In genomic region chr11:118918686-118919280, GRCh38 we compare ENCODE assay signal across 8 cellular contexts. TPM values are rescaled to one million over a fixed set of nuclear protein-coding genes. Genes with fewer than 3 reads are reported as not detected.
A peak's percentile ranks its signal among the peaks of the same experiment; 100 is the strongest.
DNase-seq lines count a peak whose midpoint lies in the region; ATAC-seq, FAIRE-seq and TF ChIP-seq lines count a peak whose summit lies in the region.

No MANE protein-coding gene starts in this region.

- peak overlapping the region; percentile 94 for H3K4me2 ChIP-seq in HepG2 (ENCODE audit: low read depth, low read length)

- H3K4me3 ChIP-seq in HepG2 (replicated peaks in 1 of 3; ENCODE audit: insufficient read depth in 1 of 3, low read depth in 2 of 3, low read length in 3 of 3) (peak overlapping the region; percentile 39 to 97 (median 48); a peak in 5 of 6 replicates), upper lobe of right lung (peak overlapping the region; percentile 95)

- no peak for FAIRE-seq in HepG2 (lab: Jason Lieb, UNC)

- in situ Hi-C loops in HepG2 (cut with HindIII; ENCODE audit: extremely low pct_ligation_motif_present, low pct_unique_long_range_greater_than_20kb) = no loop called here

- no peak for TF ChIP-seq RAD21 in HepG2 (CRISPR knock-in tag; IDR thresholded peaks at IDR 0.05)

- peak overlapping the region; percentile 92 for H3K4me3 Mint-ChIP-seq in stimulated activated naive CD8-positive, alpha-beta T cell treated with anti-CD3 and anti-CD28 coated beads, Interleukin-15, Interleukin-2, amounts not matched to agents 100 ng/mL and 50 ng/mL, for 24 hours

- peak overlapping the region; percentile 99 for H3K27ac Mint-ChIP-seq in stimulated activated naive CD8-positive, alpha-beta T cell treated with anti-CD3 and anti-CD28 coated beads, Interleukin-15, Interleukin-2, amounts not matched to agents 100 ng/mL and 50 ng/mL, for 24 hours

- no peak for TF ChIP-seq POLR2A in HepG2 (IDR thresholded peaks at IDR 0.05; ENCODE audit: insufficient read depth in 1 of 2, low read depth in 2 of 2, low read length in 2 of 2)

- intact Hi-C loops in HepG2 (cut with micrococcal nuclease; ENCODE audit: unreplicated experiment) (no loop called here), upper lobe of right lung (cut with DNase I) (no loop called here)

- no peaks in the 10 kb centered on the region for H4K20me1 ChIP-seq in HepG2 (ENCODE audit: insufficient read depth, low read length)

- H3K4me1 Mint-ChIP-seq in stimulated activated naive CD8-positive, alpha-beta T cell treated with anti-CD3 and anti-CD28 coated beads, Interleukin-15, Interleukin-2, amounts not matched to agents 100 ng/mL and 50 ng/mL, for 24 hours (ENCODE audit: low read depth) = peaks cover 86% of the 10 kb centered on the region

- TF ChIP-seq CTCF in HepG2 (CRISPR knock-in tag; IDR thresholded peaks at IDR 0.05) = no peak
- TF ChIP-seq CTCF in upper lobe of right lung (IDR thresholded peaks at IDR 0.05) = no peak

- no peaks in the 10 kb centered on the region for H3K9me3 Mint-ChIP-seq in stimulated activated naive CD8-positive, alpha-beta T cell treated with anti-CD3 and anti-CD28 coated beads, Interleukin-15, Interleukin-2, amounts not matched to agents 100 ng/mL and 50 ng/mL, for 24 hours

- TF ChIP-seq EP300 in HepG2 (IDR thresholded peaks at IDR 0.05; ENCODE audit: low read depth in 2 of 2, low read length in 2 of 2) (no peak), HepG2 (CRISPR knock-in tag; IDR thresholded peaks at IDR 0.05; ENCODE audit: borderline replicate concordance) (no peak)

- peaks cover 100% of the 10 kb centered on the region for H3K4me1 ChIP-seq in HepG2 (ENCODE audit: insufficient read depth, low read length)
- H3K4me1 ChIP-seq in upper lobe of right lung = peaks cover 93% of the 10 kb centered on the region

- H3K9me3 ChIP-seq in HepG2 (ENCODE audit: low read length) = no peaks in the 10 kb centered on the region
- no peaks in the 10 kb centered on the region for H3K9me3 ChIP-seq in upper lobe of right lung

- H3K27ac ChIP-seq in HepG2 (ENCODE audit: extremely low read length, insufficient read depth, low read length) (peak overlapping the region; percentile 88), upper lobe of right lung (peak overlapping the region; percentile 88)

- H3K36me3 Mint-ChIP-seq in stimulated activated naive CD8-positive, alpha-beta T cell treated with anti-CD3 and anti-CD28 coated beads, Interleukin-15, Interleukin-2, amounts not matched to agents 100 ng/mL and 50 ng/mL, for 24 hours (ENCODE audit: low read depth) = no peaks in the 10 kb centered on the region

- CTCF ChIA-PET in HepG2 (lab: Yijun Ruan, JAX; ENCODE audit: low intra/inter-chr PET ratio, low total read pairs) = no interaction called here

- no peaks in the 10 kb centered on the region for H3K27me3 Mint-ChIP-seq in stimulated activated naive CD8-positive, alpha-beta T cell treated with anti-CD3 and anti-CD28 coated beads, Interleukin-15, Interleukin-2, amounts not matched to agents 100 ng/mL and 50 ng/mL, for 24 hours

- peak overlapping the region; percentile 69 for H3K9ac ChIP-seq in HepG2 (ENCODE audit: insufficient read depth, low read depth, low read length)

- no TSS peak for BruUV-seq in HepG2 (replicated peaks; lab: Mats Ljungman, UMichigan)

- POLR2A ChIA-PET in HepG2 (lab: Yijun Ruan, JAX) = no interaction called here

- no peak for ATAC-seq in stimulated activated naive CD8-positive, alpha-beta T cell treated with anti-CD3 and anti-CD28 coated beads, Interleukin-15, Interleukin-2, amounts not matched to agents 100 U/mL and 50 U/mL, for 24 hours
- no peak for ATAC-seq in HepG2
- no peak for ATAC-seq in upper lobe of right lung

- 5% methylated on average over 12 of the region's 13 CpGs for WGBS in HepG2 (ENCODE audit: low lambda C conversion rate)

- DNase-seq in stimulated activated naive CD8-positive, alpha-beta T cell treated with anti-CD3 and anti-CD28 coated beads, Interleukin-15, Interleukin-2, amounts not matched to agents 100 U/mL and 50 U/mL, for 24 hours = no peak
- DNase-seq in astrocyte of the hippocampus (ENCODE audit: low read depth, low spot score) = peak; percentile 66
- DNase-seq in HepG2 (ENCODE audit: low spot score) = no peak
- DNase-seq in upper lobe of right lung = no peak
- DNase-seq in stimulated activated CD4-positive, alpha-beta T cell treated with anti-CD3 and anti-CD28 coated beads, Interleukin-1b, Interleukin-23, amount 100 ng/mL, for 48 hours = no peak
- no peak for DNase-seq in KG1 (lab: John Stamatoyannopoulos, UW)
- DNase-seq in cerebellar nuclear complex (lab: John Stamatoyannopoulos, UW) = no peak

- H3K79me2 ChIP-seq in HepG2 (ENCODE audit: insufficient read depth, low read length) = peaks cover 36% of the 10 kb centered on the region

- H2AFZ ChIP-seq in HepG2 (ENCODE audit: low read length) = no peak overlapping the region

- H3K27me3 ChIP-seq in HepG2 (ENCODE audit: control insufficient read depth in 1 of 2, insufficient read depth in 2 of 2, low read length in 2 of 2) = no peaks in the 10 kb centered on the region
- no peaks in the 10 kb centered on the region for H3K27me3 ChIP-seq in upper lobe of right lung

- no peaks in the 10 kb centered on the region for H3K36me3 ChIP-seq in HepG2 (replicated peaks in 1 of 2; ENCODE audit: control insufficient read depth in 1 of 2, insufficient read depth in 2 of 2, low read length in 2 of 2)
- H3K36me3 ChIP-seq in upper lobe of right lung = no peaks in the 10 kb centered on the region

RNA-seq across cellular contexts. Expression of gene BCL9L, which starts 6.9 kb away (rescaled TPM):
- 3.7 and 5.5 TPM in 2 replicates for total RNA-seq in HepG2 (2016; rRNA removed; fragmentation: Illumina TruSeq; extraction: Trizol)
- 1.4 and 2.2 TPM in 2 replicates for total RNA-seq in HepG2 (2016; cell fraction: cytosol; rRNA removed; fragmentation: Illumina TruSeq; extraction: Trizol; ENCODE audit: low read depth)
- 3.5 and 4.0 TPM in 2 replicates for total RNA-seq in HepG2 (2016; cell fraction: insoluble cytoplasmic fraction; rRNA removed; fragmentation: Illumina TruSeq; extraction: Trizol)
- 3.8 and 4.9 TPM in 2 replicates for total RNA-seq in HepG2 (2016; cell fraction: membrane; rRNA removed; fragmentation: Illumina TruSeq; extraction: Trizol)
- total RNA-seq in HepG2 (2016; cell fraction: nucleus; rRNA removed; fragmentation: Illumina TruSeq; extraction: Trizol) = 9.3 and 12.2 TPM in 2 replicates
- 4.1 and 4.5 TPM in 2 replicates for polyA plus RNA-seq in HepG2 (2011; rRNA removed)
- polyA plus RNA-seq in HepG2 (2011; cell fraction: cytosol; rRNA removed) = 1.1 and 1.9 TPM in 2 replicates
- polyA plus RNA-seq in HepG2 (2011; cell fraction: nucleus; rRNA removed) = 7.0 and 13.4 TPM in 2 replicates
- polyA plus RNA-seq in HepG2 (2012) = 10.4 and 11.2 TPM in 2 replicates
- polyA plus RNA-seq in HepG2 (2016; cell fraction: cytosol; fragmentation: Illumina TruSeq; extraction: Trizol; ENCODE audit: low read depth) = 0.58 and 0.67 TPM in 2 replicates
- polyA plus RNA-seq in HepG2 (2016; cell fraction: insoluble cytoplasmic fraction; fragmentation: Illumina TruSeq; extraction: Trizol; ENCODE audit: low read depth) = 9.7 and 15.0 TPM in 2 replicates
- polyA plus RNA-seq in HepG2 (2016; cell fraction: membrane; fragmentation: Illumina TruSeq; extraction: Trizol; ENCODE audit: low read depth) = 1.5 and 1.9 TPM in 2 replicates
- 21.7 and 33.9 TPM in 2 replicates for polyA plus RNA-seq in HepG2 (2016; cell fraction: nucleus; fragmentation: Illumina TruSeq; extraction: Trizol; ENCODE audit: insufficient read depth, low read depth)
- polyA minus RNA-seq in HepG2 (2011; rRNA and poly(A)+ RNA removed; ENCODE audit: low replicate concordance) = 4.8 and 11.8 TPM in 2 replicates
- 6.2 and 6.8 TPM in 2 replicates for polyA minus RNA-seq in HepG2 (2011; cell fraction: cytosol; rRNA and poly(A)+ RNA removed)
- polyA minus RNA-seq in HepG2 (2011; cell fraction: nucleus; rRNA and poly(A)+ RNA removed) = 5.5 and 6.5 TPM in 2 replicates
- total RNA-seq in upper lobe of right lung = 62.5 TPM

RNA-seq across cellular contexts. Expression of gene CXCR5, which starts 35.1 kb away (rescaled TPM):
- total RNA-seq in HepG2 (2016; rRNA removed; fragmentation: Illumina TruSeq; extraction: Trizol) = not detected in 2 replicates
- not detected in 2 replicates for total RNA-seq in HepG2 (2016; cell fraction: cytosol; rRNA removed; fragmentation: Illumina TruSeq; extraction: Trizol; ENCODE audit: low read depth)
- not detected in 2 replicates for total RNA-seq in HepG2 (2016; cell fraction: insoluble cytoplasmic fraction; rRNA removed; fragmentation: Illumina TruSeq; extraction: Trizol)
- not detected in 2 replicates for total RNA-seq in HepG2 (2016; cell fraction: membrane; rRNA removed; fragmentation: Illumina TruSeq; extraction: Trizol)
- total RNA-seq in HepG2 (2016; cell fraction: nucleus; rRNA removed; fragmentation: Illumina TruSeq; extraction: Trizol) = not detected in 2 replicates
- polyA plus RNA-seq in HepG2 (2011; rRNA removed) = not detected in 2 replicates
- not detected in 2 replicates for polyA plus RNA-seq in HepG2 (2011; cell fraction: cytosol; rRNA removed)
- not detected in 2 replicates for polyA plus RNA-seq in HepG2 (2011; cell fraction: nucleus; rRNA removed)
- polyA plus RNA-seq in HepG2 (2012) = not detected in 2 replicates
- polyA plus RNA-seq in HepG2 (2016; cell fraction: cytosol; fragmentation: Illumina TruSeq; extraction: Trizol; ENCODE audit: low read depth) = not detected in 2 replicates
- polyA plus RNA-seq in HepG2 (2016; cell fraction: insoluble cytoplasmic fraction; fragmentation: Illumina TruSeq; extraction: Trizol; ENCODE audit: low read depth) = not detected in 2 replicates
- not detected in 2 replicates for polyA plus RNA-seq in HepG2 (2016; cell fraction: membrane; fragmentation: Illumina TruSeq; extraction: Trizol; ENCODE audit: low read depth)
- not detected in 2 replicates for polyA plus RNA-seq in HepG2 (2016; cell fraction: nucleus; fragmentation: Illumina TruSeq; extraction: Trizol; ENCODE audit: insufficient read depth, low read depth)
- not detected in 2 replicates for polyA minus RNA-seq in HepG2 (2011; rRNA and poly(A)+ RNA removed; ENCODE audit: low replicate concordance)
- not detected in 2 replicates for polyA minus RNA-seq in HepG2 (2011; cell fraction: cytosol; rRNA and poly(A)+ RNA removed)
- polyA minus RNA-seq in HepG2 (2011; cell fraction: nucleus; rRNA and poly(A)+ RNA removed) = not detected in 2 replicates
- total RNA-seq in upper lobe of right lung = not detected

RNA-seq across cellular contexts. Expression of gene UPK2, which starts 37.3 kb away (rescaled TPM):
- not detected in 2 replicates for total RNA-seq in HepG2 (2016; rRNA removed; fragmentation: Illumina TruSeq; extraction: Trizol)
- total RNA-seq in HepG2 (2016; cell fraction: cytosol; rRNA removed; fragmentation: Illumina TruSeq; extraction: Trizol; ENCODE audit: low read depth) = not detected in 2 replicates
- total RNA-seq in HepG2 (2016; cell fraction: insoluble cytoplasmic fraction; rRNA removed; fragmentation: Illumina TruSeq; extraction: Trizol) = not detected in 2 replicates
- total RNA-seq in HepG2 (2016; cell fraction: membrane; rRNA removed; fragmentation: Illumina TruSeq; extraction: Trizol) = not detected in 2 replicates
- total RNA-seq in HepG2 (2016; cell fraction: nucleus; rRNA removed; fragmentation: Illumina TruSeq; extraction: Trizol) = not detected in 2 replicates
- polyA plus RNA-seq in HepG2 (2011; rRNA removed) = not detected in 2 replicates
- not detected in 2 replicates for polyA plus RNA-seq in HepG2 (2011; cell fraction: cytosol; rRNA removed)
- polyA plus RNA-seq in HepG2 (2011; cell fraction: nucleus; rRNA removed) = not detected in 2 replicates
- not detected in 2 replicates for polyA plus RNA-seq in HepG2 (2012)
- not detected in 2 replicates for polyA plus RNA-seq in HepG2 (2016; cell fraction: cytosol; fragmentation: Illumina TruSeq; extraction: Trizol; ENCODE audit: low read depth)
- not detected in 2 replicates for polyA plus RNA-seq in HepG2 (2016; cell fraction: insoluble cytoplasmic fraction; fragmentation: Illumina TruSeq; extraction: Trizol; ENCODE audit: low read depth)
- not detected in 2 replicates for polyA plus RNA-seq in HepG2 (2016; cell fraction: membrane; fragmentation: Illumina TruSeq; extraction: Trizol; ENCODE audit: low read depth)
- not detected in 2 replicates for polyA plus RNA-seq in HepG2 (2016; cell fraction: nucleus; fragmentation: Illumina TruSeq; extraction: Trizol; ENCODE audit: insufficient read depth, low read depth)
- polyA minus RNA-seq in HepG2 (2011; rRNA and poly(A)+ RNA removed; ENCODE audit: low replicate concordance) = not detected in 2 replicates
- polyA minus RNA-seq in HepG2 (2011; cell fraction: cytosol; rRNA and poly(A)+ RNA removed) = not detected in 2 replicates
- not detected in 2 replicates for polyA minus RNA-seq in HepG2 (2011; cell fraction: nucleus; rRNA and poly(A)+ RNA removed)
- not detected for total RNA-seq in upper lobe of right lung

RNA-seq across cellular contexts. Expression of gene FOXR1, which starts 52.8 kb away (rescaled TPM):
- not detected in 2 replicates for total RNA-seq in HepG2 (2016; rRNA removed; fragmentation: Illumina TruSeq; extraction: Trizol)
- total RNA-seq in HepG2 (2016; cell fraction: cytosol; rRNA removed; fragmentation: Illumina TruSeq; extraction: Trizol; ENCODE audit: low read depth) = not detected in 2 replicates
- not detected in 2 replicates for total RNA-seq in HepG2 (2016; cell fraction: insoluble cytoplasmic fraction; rRNA removed; fragmentation: Illumina TruSeq; extraction: Trizol)
- total RNA-seq in HepG2 (2016; cell fraction: membrane; rRNA removed; fragmentation: Illumina TruSeq; extraction: Trizol) = not detected in 2 replicates
- total RNA-seq in HepG2 (2016; cell fraction: nucleus; rRNA removed; fragmentation: Illumina TruSeq; extraction: Trizol) = not detected in 2 replicates
- not detected in 2 replicates for polyA plus RNA-seq in HepG2 (2011; rRNA removed)
- polyA plus RNA-seq in HepG2 (2011; cell fraction: cytosol; rRNA removed) = not detected in 2 replicates
- polyA plus RNA-seq in HepG2 (2011; cell fraction: nucleus; rRNA removed) = not detected in 2 replicates
- polyA plus RNA-seq in HepG2 (2012) = not detected in 2 replicates
- not detected in 2 replicates for polyA plus RNA-seq in HepG2 (2016; cell fraction: cytosol; fragmentation: Illumina TruSeq; extraction: Trizol; ENCODE audit: low read depth)
- not detected in 2 replicates for polyA plus RNA-seq in HepG2 (2016; cell fraction: insoluble cytoplasmic fraction; fragmentation: Illumina TruSeq; extraction: Trizol; ENCODE audit: low read depth)
- not detected in 2 replicates for polyA plus RNA-seq in HepG2 (2016; cell fraction: membrane; fragmentation: Illumina TruSeq; extraction: Trizol; ENCODE audit: low read depth)
- polyA plus RNA-seq in HepG2 (2016; cell fraction: nucleus; fragmentation: Illumina TruSeq; extraction: Trizol; ENCODE audit: insufficient read depth, low read depth) = not detected in 2 replicates
- polyA minus RNA-seq in HepG2 (2011; rRNA and poly(A)+ RNA removed; ENCODE audit: low replicate concordance) = not detected in 2 replicates
- polyA minus RNA-seq in HepG2 (2011; cell fraction: cytosol; rRNA and poly(A)+ RNA removed) = not detected in 2 replicates
- polyA minus RNA-seq in HepG2 (2011; cell fraction: nucleus; rRNA and poly(A)+ RNA removed) = not detected in 2 replicates
- total RNA-seq in upper lobe of right lung = not detected
